Comparison of ENCODE assay signal across 7 cellular contexts in the genomic region with DNA sequence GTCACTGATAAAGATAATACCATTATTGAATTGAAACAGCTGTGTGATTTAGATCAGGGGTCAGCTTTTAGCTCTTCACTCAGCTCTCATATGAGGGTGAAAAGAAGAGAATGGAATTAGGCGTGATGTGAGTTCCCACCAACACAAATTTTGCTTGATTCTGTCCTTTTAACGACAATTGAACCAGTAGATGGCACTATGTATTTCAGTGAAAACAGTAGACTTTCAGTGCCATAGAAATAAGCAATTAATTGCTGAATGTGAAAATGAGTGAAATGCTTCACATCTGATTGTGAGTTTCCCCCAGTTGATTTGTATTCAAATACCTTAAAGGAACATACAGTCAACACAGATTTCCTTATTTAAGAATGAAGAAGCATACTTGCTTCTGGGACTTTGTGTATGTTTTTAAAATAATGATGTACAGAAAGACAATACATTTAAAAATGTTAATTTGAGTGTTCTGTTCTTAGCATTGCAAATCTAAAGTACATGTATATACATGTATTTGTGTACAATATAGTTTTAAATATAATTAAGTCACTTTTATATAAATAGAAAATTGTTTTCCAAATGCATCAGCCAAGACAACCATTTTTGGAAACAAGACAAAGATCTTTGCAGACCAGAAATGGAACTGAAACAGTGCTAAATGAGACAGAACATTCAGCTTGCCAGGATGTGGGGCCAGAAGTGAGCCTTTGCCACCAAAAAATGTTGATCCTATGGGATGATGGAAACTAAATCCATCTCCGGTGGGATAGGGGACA.
DNase-seq lines count a peak whose midpoint lies in the region; ATAC-seq and TF ChIP-seq lines count a peak whose summit lies in the region.

No MANE protein-coding gene starts in this region.

- peak; percentile 13 for TF ChIP-seq CTCF in GM12865 (IDR thresholded peaks at IDR 0.05; ENCODE audit: insufficient read depth, low read depth, low read length, missing control alignments)
- no peak for TF ChIP-seq CTCF in sigmoid colon (IDR thresholded peaks at IDR 0.05)

- TF ChIP-seq EP300 in sigmoid colon (IDR thresholded peaks at IDR 0.05): no peak

- H3K27ac Mint-ChIP-seq in activated CD4-positive, alpha-beta memory T cell treated with anti-CD3 and anti-CD28 coated beads for 36 hours: no peak overlapping the region

- no peaks in the 10 kb centered on the region for H3K9me3 Mint-ChIP-seq in activated CD4-positive, alpha-beta memory T cell treated with anti-CD3 and anti-CD28 coated beads for 36 hours

- H3K4me3 Mint-ChIP-seq in activated CD4-positive, alpha-beta memory T cell treated with anti-CD3 and anti-CD28 coated beads for 36 hours: no peak overlapping the region

- CTCF ChIA-PET in activated CD4-positive, alpha-beta memory T cell treated with anti-CD3 and anti-CD28 coated beads for 36 hours (lab: Charles Lee): interaction anchor here (0.6 to 1.6 kb wide), 7 partner anchors 17 to 245 kb away, joined by 3 to 4 read pairs (median 3); no protein-coding TSS in a partner anchor

- H3K36me3 ChIP-seq in trophoblast cell (ENCODE audit: control insufficient read depth in 1 of 2, insufficient read depth in 2 of 2, low read length in 2 of 2): no peaks in the 10 kb centered on the region
- no peaks in the 10 kb centered on the region for H3K36me3 ChIP-seq in sigmoid colon

- no peak overlapping the region for H2AFZ ChIP-seq in trophoblast cell (ENCODE audit: insufficient read depth, low read length, poor library complexity)

- H2BK120ac ChIP-seq in trophoblast cell (ENCODE audit: insufficient read depth, low read length, poor library complexity): no peak overlapping the region

- POLR2A ChIA-PET in activated CD4-positive, alpha-beta memory T cell treated with anti-CD3 and anti-CD28 coated beads for 36 hours (lab: Charles Lee): no interaction called here

- H3K4ac ChIP-seq in trophoblast cell (ENCODE audit: low read depth, low read length): no peak overlapping the region

- no peak overlapping the region for H2AK5ac ChIP-seq in trophoblast cell (ENCODE audit: low read length)

- H4K8ac ChIP-seq in trophoblast cell (ENCODE audit: low read depth, low read length): no peak overlapping the region

- H3K9me3 ChIP-seq in trophoblast cell (ENCODE audit: insufficient read depth, low read depth, low read length): no peaks in the 10 kb centered on the region
- H3K9me3 ChIP-seq in sigmoid colon: no peaks in the 10 kb centered on the region

- DNase-seq in GM12865 (ENCODE audit: low read depth): peak; percentile 40
- peak; percentile 20 for DNase-seq in KG1 (lab: John Stamatoyannopoulos, UW)
- peak; percentile 47 for DNase-seq in cerebellum (ENCODE audit: low spot score)
- DNase-seq in trophoblast cell: peak in 1 of 2 donors; percentile 45
- no peak for DNase-seq in activated CD4-positive, alpha-beta memory T cell treated with anti-CD3 and anti-CD28 coated beads for 36 hours
- no peak for DNase-seq in sigmoid colon

- H3K4me1 Mint-ChIP-seq in activated CD4-positive, alpha-beta memory T cell treated with anti-CD3 and anti-CD28 coated beads for 36 hours (ENCODE audit: low read depth): peaks cover 4% of the 10 kb centered on the region

- no peak overlapping the region for H4K91ac ChIP-seq in trophoblast cell (ENCODE audit: low read depth, low read length)

- ATAC-seq in GM21717 (IDR thresholded peaks at IDR 0.05; ENCODE audit: unreplicated experiment): peak; percentile 83

- no peak overlapping the region for H3K23ac ChIP-seq in trophoblast cell (ENCODE audit: low read length)

- peak overlapping the region; percentile 21 for H2BK5ac ChIP-seq in trophoblast cell (ENCODE audit: low read depth, low read length, poor library complexity)

- no peak overlapping the region for H3K4me2 ChIP-seq in trophoblast cell (ENCODE audit: low read length)

- H3K4me3 ChIP-seq in GM12865 (ENCODE audit: low read depth, low read length): no peak overlapping the region
- H3K4me3 ChIP-seq in trophoblast cell (ENCODE audit: low read depth, low read length): no peak overlapping the region
- no peak overlapping the region for H3K4me3 ChIP-seq in sigmoid colon

- peaks cover 6% of the 10 kb centered on the region for H3K27me3 Mint-ChIP-seq in activated CD4-positive, alpha-beta memory T cell treated with anti-CD3 and anti-CD28 coated beads for 36 hours

- H3K36me3 Mint-ChIP-seq in activated CD4-positive, alpha-beta memory T cell treated with anti-CD3 and anti-CD28 coated beads for 36 hours: no peaks in the 10 kb centered on the region

- H3K27me3 ChIP-seq in trophoblast cell (ENCODE audit: insufficient read depth, low read length) (no peaks in the 10 kb centered on the region), sigmoid colon (no peaks in the 10 kb centered on the region)

- no peaks in the 10 kb centered on the region for H3K4me1 ChIP-seq in trophoblast cell (ENCODE audit: control insufficient read depth in 1 of 2, insufficient read depth in 2 of 2, low read length in 2 of 2)
- no peaks in the 10 kb centered on the region for H3K4me1 ChIP-seq in sigmoid colon

- H4K12ac ChIP-seq in trophoblast cell (ENCODE audit: low read depth, low read length): no peak overlapping the region

- no peak overlapping the region for H3K18ac ChIP-seq in trophoblast cell (ENCODE audit: low read length)

- no peak overlapping the region for H3K27ac ChIP-seq in trophoblast cell (ENCODE audit: low read depth, low read length)
- H3K27ac ChIP-seq in sigmoid colon: no peak overlapping the region

- H3K79me1 ChIP-seq in trophoblast cell (ENCODE audit: low read length): no peaks in the 10 kb centered on the region

- H3K14ac ChIP-seq in trophoblast cell (ENCODE audit: low read length): peak overlapping the region; percentile 30

- intact Hi-C loops in activated CD4-positive, alpha-beta memory T cell treated with anti-CD3 and anti-CD28 coated beads for 36 hours (cut with micrococcal nuclease): loop anchor here (1.0 kb wide), 1 partner anchor 244 kb away; no protein-coding TSS in a partner anchor
- intact Hi-C loops in sigmoid colon (cut with DNase I): no loop called here

- no peak overlapping the region for H3K9ac ChIP-seq in trophoblast cell (ENCODE audit: low read length)

- no CpG with 5 or more reads among the region's 3 CpGs for WGBS in trophoblast cell (ENCODE audit: extremely low coverage, insufficient coverage, insufficient read length)
- WGBS in sigmoid colon, 2 donors: 54 to 69% methylated on average over 3 of the region's 3 CpGs

- TF ChIP-seq POLR2A in sigmoid colon (IDR thresholded peaks at IDR 0.05): no peak

- H3K79me2 ChIP-seq in trophoblast cell (ENCODE audit: control insufficient read depth, insufficient read depth, low read length, poor library complexity): no peaks in the 10 kb centered on the region

- no peak overlapping the region for H2BK12ac ChIP-seq in trophoblast cell (ENCODE audit: low read length)

Comparison
In these comparisons a context has a peak if more than half of its experiments do, and no peak if none do; other contexts are left out.
1. DNase-seq: peak in GM12865 (single experiment), KG1 (single experiment) and cerebellum (single experiment); none in activated CD4-positive, alpha-beta memory T cell treated with anti-CD3 and anti-CD28 coated beads for 36 hours (single experiment) and sigmoid colon (single experiment).